ENCODE assay signal across 13 cellular contexts in genomic region chr14:65976771-65977170, GRCh38.
"Had no signal": no experiment of that assay in that cellular context is flagged by ENCODE, and none has a peak within 500 bp of the region (broad histone marks: within the 10 kb centered on the region; RNA-seq: fewer than 3 reads in every experiment).

No MANE protein-coding gene starts in this region.

- H3K4me3 Mint-ChIP-seq: activated B cell treated with CpG ODN at 0.5 μM for 24 hours; activated CD4-positive, alpha-beta T cell treated with anti-CD3 and anti-CD28 coated beads, Interleukin-2, amount 10 ng/mL, durations not matched to agents 7 days and 5 days; activated naive CD4-positive, alpha-beta T cell treated with anti-CD3 and anti-CD28 coated beads, Interleukin-2, amount 10 ng/mL, durations not matched to agents 7 days and 5 days; endodermal cell; immature natural killer cell; naive thymus-derived CD4-positive, alpha-beta T cell had no signal

- H3K27ac Mint-ChIP-seq: activated B cell treated with CpG ODN at 0.5 μM for 24 hours; activated naive CD4-positive, alpha-beta T cell treated with anti-CD3 and anti-CD28 coated beads, Interleukin-2, amount 10 ng/mL, durations not matched to agents 7 days and 5 days; activated T-helper 2 cell treated with anti-CD3 and anti-CD28 coated beads, Interferon-gamma antibody, Interleukin-2, Interleukin-4, amounts not matched to agents 10 μg/mL and 5 μg/mL and 100 μg/mL, durations not matched to agents 14 hours and 24 hours and 36 hours; endodermal cell; immature natural killer cell had no signal

- H3K9me3 ChIP-seq: neutrophil, tibial artery, uterus had no signal

- DNase-seq: activated B cell treated with CpG ODN at 0.5 μM for 24 hours; activated CD4-positive, alpha-beta T cell treated with anti-CD3 and anti-CD28 coated beads, Interleukin-2, amount 10 ng/mL, durations not matched to agents 7 days and 5 days; activated CD8-positive, alpha-beta memory T cell treated with anti-CD3 and anti-CD28 coated beads for 24 hours; activated naive CD4-positive, alpha-beta T cell treated with anti-CD3 and anti-CD28 coated beads, Interleukin-2, amount 10 ng/mL, durations not matched to agents 7 days and 5 days; endodermal cell; erythroblast; immature natural killer cell; naive thymus-derived CD4-positive, alpha-beta T cell; tibial artery; uterus had no signal

- H3K27me3 ChIP-seq: neutrophil, uterus had no signal

- H3K36me3 ChIP-seq: neutrophil, tibial artery, uterus had no signal

- H3K4me3 ChIP-seq: lung, tibial artery, uterus had no signal

- H3K27ac ChIP-seq: neutrophil, tibial artery, uterus had no signal

- H3K36me3 Mint-ChIP-seq: activated naive CD4-positive, alpha-beta T cell treated with anti-CD3 and anti-CD28 coated beads, Interleukin-2, amount 10 ng/mL, durations not matched to agents 7 days and 5 days had no signal

- ATAC-seq: naive thymus-derived CD4-positive, alpha-beta T cell had no signal

- H3K4me1 Mint-ChIP-seq: activated B cell treated with CpG ODN at 0.5 μM for 24 hours; activated CD4-positive, alpha-beta T cell treated with anti-CD3 and anti-CD28 coated beads, Interleukin-2, amount 10 ng/mL, durations not matched to agents 7 days and 5 days; activated naive CD4-positive, alpha-beta T cell treated with anti-CD3 and anti-CD28 coated beads, Interleukin-2, amount 10 ng/mL, durations not matched to agents 7 days and 5 days; immature natural killer cell; naive thymus-derived CD4-positive, alpha-beta T cell had no signal
